ENCODE assay signal across 1 cellular context in the genomic region with DNA sequence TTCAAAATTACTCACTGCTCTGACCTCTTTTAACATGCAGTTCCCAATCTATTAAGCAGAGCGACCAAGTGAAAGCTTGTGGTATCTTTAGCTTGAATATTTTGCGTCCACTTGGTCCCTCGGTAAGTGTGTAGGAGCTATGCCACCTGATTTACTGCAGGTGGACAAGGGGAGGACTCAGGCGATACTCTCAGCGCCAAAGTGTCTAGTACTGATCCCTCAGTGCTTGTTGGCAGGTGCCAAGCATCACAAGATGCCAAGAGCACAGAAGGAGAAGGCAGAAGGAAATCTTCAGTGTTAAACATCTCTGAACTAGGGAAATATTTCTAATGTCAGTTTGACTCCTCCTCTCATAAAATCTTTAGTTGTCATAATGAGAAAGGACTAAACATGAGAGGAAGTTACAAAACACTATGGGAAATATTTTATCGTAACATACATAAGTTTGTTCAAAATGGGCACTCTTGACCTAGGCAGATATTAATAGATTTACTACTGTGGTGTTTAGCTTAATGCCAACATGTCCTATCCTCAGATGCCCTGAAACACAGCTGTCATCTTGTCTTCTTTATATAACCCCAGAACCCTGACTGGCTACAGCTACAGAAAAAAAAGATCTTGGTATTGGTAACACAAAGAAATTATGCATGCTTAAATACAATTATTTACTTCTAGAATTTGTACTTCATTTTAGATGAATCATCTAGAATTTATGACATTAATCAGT.
TF ChIP-seq lines count a peak whose summit lies in the region.

No MANE protein-coding gene starts in this region.

TF ChIP-seq in WTC11, 78 proteins besides CTCF, POLR2A, EP300 and RAD21 (continued from another document):
- TF ChIP-seq, protein P1, sequence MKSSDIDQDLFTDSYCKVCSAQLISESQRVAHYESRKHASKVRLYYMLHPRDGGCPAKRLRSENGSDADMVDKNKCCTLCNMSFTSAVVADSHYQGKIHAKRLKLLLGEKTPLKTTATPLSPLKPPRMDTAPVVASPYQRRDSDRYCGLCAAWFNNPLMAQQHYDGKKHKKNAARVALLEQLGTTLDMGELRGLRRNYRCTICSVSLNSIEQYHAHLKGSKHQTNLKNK (CRISPR knock-in tag; IDR thresholded peaks at IDR 0.05): no peak
- TF ChIP-seq, protein P2, sequence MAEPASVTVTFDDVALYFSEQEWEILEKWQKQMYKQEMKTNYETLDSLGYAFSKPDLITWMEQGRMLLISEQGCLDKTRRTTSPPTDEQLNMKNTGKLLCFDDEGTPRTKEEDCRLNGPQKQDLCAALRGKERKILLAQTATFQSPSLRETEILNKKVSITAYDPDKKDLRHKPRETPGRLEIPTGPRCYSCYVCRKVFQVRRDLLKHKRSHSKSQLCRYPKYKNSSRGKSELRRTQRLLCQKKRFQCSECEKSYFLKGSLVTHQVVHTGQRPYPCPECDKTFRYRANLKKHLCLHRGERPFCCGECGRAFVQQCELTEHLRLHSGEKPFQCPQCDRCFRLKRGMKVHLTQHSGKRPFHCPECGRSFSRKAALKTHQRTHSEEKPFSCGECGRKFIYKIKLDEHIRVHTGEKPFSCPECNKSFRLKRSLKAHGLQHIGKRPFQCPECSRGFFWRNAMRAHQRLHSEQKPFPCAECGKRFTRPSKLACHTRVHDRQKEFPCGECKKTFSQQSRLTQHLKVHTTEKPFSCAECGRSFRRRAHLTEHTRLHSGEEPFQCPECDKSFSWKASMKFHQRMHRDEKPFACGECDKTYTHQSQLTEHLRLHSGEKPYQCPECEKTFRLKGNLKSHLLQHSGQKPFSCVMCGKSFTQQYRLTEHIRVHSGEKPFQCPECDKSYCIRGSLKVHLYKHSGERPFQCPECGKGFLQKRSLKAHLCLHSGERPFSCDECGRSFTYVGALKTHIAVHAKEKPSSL (CRISPR knock-in tag; conservative IDR thresholded peaks at IDR 0.05): no peak
